14 cellular contexts compared by ENCODE assay signal in the genomic region with DNA sequence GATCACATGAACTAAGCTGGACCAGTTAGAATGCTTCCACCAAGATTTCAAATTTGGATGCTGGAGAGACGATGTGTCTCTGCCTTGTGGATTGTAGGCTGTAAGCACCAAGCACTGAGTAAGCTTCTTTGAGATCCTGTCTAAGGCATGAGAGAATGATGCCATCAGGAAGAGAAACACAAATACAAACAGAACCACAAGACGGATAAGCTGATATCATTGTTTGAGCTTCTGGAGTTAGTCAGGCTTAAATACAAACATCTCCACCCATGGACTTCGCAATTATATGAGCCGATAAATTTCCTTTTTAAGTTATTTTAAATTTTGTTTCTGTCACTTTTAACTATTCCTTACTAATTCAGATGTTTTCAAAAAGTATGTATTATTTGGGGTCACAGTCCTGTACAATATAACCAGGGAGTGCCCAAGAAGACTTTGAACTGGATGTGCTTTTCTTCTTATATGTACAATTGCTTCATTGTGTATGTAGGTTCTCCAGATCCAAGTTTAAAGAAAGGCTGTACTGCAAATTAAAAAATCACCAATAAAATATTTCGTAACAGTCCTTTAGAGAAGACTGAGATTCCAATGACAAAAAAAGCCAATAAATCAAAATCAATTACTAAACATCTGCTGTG.
DNase-seq lines count a peak whose midpoint lies in the region; ATAC-seq, FAIRE-seq and TF ChIP-seq lines count a peak whose summit lies in the region.
"Had no signal": no experiment of that assay in that cellular context is flagged by ENCODE, and none has a peak within 500 bp of the region (broad histone marks: within the 10 kb centered on the region; RNA-seq: fewer than 3 reads in every experiment).

No MANE protein-coding gene starts in this region.

- peak overlapping the region; percentile 25 for H2AFZ ChIP-seq in PC-3 (ENCODE audit: low read length)
- peak overlapping the region; percentile 59 for H2AFZ ChIP-seq in endothelial cell of umbilical vein (ENCODE audit: low read depth, low read length)

- peaks cover 36% of the 10 kb centered on the region for H3K4me1 ChIP-seq in PC-3 (ENCODE audit: insufficient read depth, low read length)
- H3K4me1 ChIP-seq in endothelial cell of umbilical vein (ENCODE audit: control insufficient read depth, extremely low read depth, insufficient read depth, low read length): peaks cover 44% of the 10 kb centered on the region
- no peaks in the 10 kb centered on the region for H3K4me1 ChIP-seq in lower lobe of right lung

- POLR2A ChIA-PET in PC-3 (lab: Charles Lee; ENCODE audit: unreplicated experiment): interaction anchor here (0.5 to 0.7 kb wide), 3 partner anchors 185 to 923 kb away, joined by 4 to 12 read pairs (median 4); no protein-coding TSS in a partner anchor
- POLR2A ChIA-PET in endothelial cell of umbilical vein (lab: Charles Lee): interaction anchor here (1.2 kb wide), 1 partner anchor 795 kb away, joined by 5 read pairs; no protein-coding TSS in a partner anchor

- no peak for TF ChIP-seq CTCF in PC-3 (conservative IDR thresholded peaks at IDR 0.05; ENCODE audit: low read depth, low read length)
- no peak for TF ChIP-seq CTCF in endothelial cell of umbilical vein (IDR thresholded peaks at IDR 0.05; ENCODE audit: extremely low read depth in 1 of 2, insufficient read depth in 1 of 2, low read depth in 1 of 2, low read length in 2 of 2)
- no peak for TF ChIP-seq CTCF in lower lobe of right lung (IDR thresholded peaks at IDR 0.05)

- H3K27ac ChIP-seq in PC-3 (ENCODE audit: low read length): peak overlapping the region; percentile 91
- H3K27ac ChIP-seq in endothelial cell of umbilical vein (ENCODE audit: insufficient read depth, low read depth, low read length): peak overlapping the region; percentile 70
- H3K27ac ChIP-seq in lower lobe of right lung: no peak overlapping the region
- H3K27ac ChIP-seq: BLaER1 treated with 17β-estradiol and CSF1 and Interleukin-3, amounts not matched to agents 10 nM and 100 nM; heart right ventricle had no signal

- H3K27me3 ChIP-seq in PC-3 (ENCODE audit: low read length) (no peaks in the 10 kb centered on the region), endothelial cell of umbilical vein (ENCODE audit: control insufficient read depth in 2 of 2, insufficient read depth in 2 of 2, low read length in 2 of 2) (no peaks in the 10 kb centered on the region), lower lobe of right lung (ENCODE audit: low read depth) (no peaks in the 10 kb centered on the region)
- H3K27me3 ChIP-seq: BLaER1 treated with 17β-estradiol and CSF1 and Interleukin-3, amounts not matched to agents 10 nM and 100 nM; heart right ventricle had no signal

- intact Hi-C loops in PC-3 (cut with micrococcal nuclease) (loop anchor here (1.0 to 10.0 kb wide), 9 partner anchors 65 to 690 kb away; no protein-coding TSS in a partner anchor), endothelial cell of umbilical vein (cut with micrococcal nuclease) (loop anchor here (1.0 kb wide), 2 partner anchors 39 to 316 kb away; no protein-coding TSS in a partner anchor), lower lobe of right lung (cut with DNase I) (no loop called here)

- ATAC-seq in PC-3 (peak; percentile 99), HG02970 (IDR thresholded peaks at IDR 0.05; ENCODE audit: low FRiP score, unreplicated experiment) (no peak), HG03139 (IDR thresholded peaks at IDR 0.05; ENCODE audit: unreplicated experiment) (no peak), lower lobe of right lung (no peak)
- ATAC-seq: heart right ventricle had no signal

- TF ChIP-seq POLR2A in endothelial cell of umbilical vein (IDR thresholded peaks at IDR 0.05; ENCODE audit: low read depth, low read length): peak; percentile 36

- H3K9me3 ChIP-seq in PC-3 (ENCODE audit: low read length) (no peaks in the 10 kb centered on the region), endothelial cell of umbilical vein (replicated peaks; ENCODE audit: control insufficient read depth, insufficient read depth, low read length) (no peaks in the 10 kb centered on the region), lower lobe of right lung (no peaks in the 10 kb centered on the region)
- H3K9me3 ChIP-seq: BLaER1 treated with 17β-estradiol and CSF1 and Interleukin-3, amounts not matched to agents 10 nM and 100 nM had no signal

- DNase-seq in EH (ENCODE audit: low read depth): peak; percentile 22
- DNase-seq in PC-3: peak; percentile 92
- peak; percentile 80 for DNase-seq in endothelial cell of umbilical vein (ENCODE audit: low read depth, low spot score)
- peak; percentile 88 for DNase-seq in non-pigmented ciliary epithelial cell (ENCODE audit: low read depth)
- no peak for DNase-seq in DMS153 treated with DMSO at 0.1 percent for 48 hours (lab: John Stamatoyannopoulos, UW; ENCODE audit: unreplicated experiment)
- DNase-seq in lower lobe of right lung: no peak
- DNase-seq: activated CD4-positive, CD25-positive, alpha-beta regulatory T cell; activated naive CD4-positive, alpha-beta T cell treated with anti-CD3 and anti-CD28 coated beads for 36 hours; heart right ventricle; NCI-H1092; retina had no signal

- peak overlapping the region; percentile 76 for H3K4me2 ChIP-seq in PC-3 (ENCODE audit: low read length)
- peak overlapping the region; percentile 68 for H3K4me2 ChIP-seq in endothelial cell of umbilical vein (ENCODE audit: insufficient read depth, low read length)

- TSS peak; percentile 97 for BruUV-seq in PC-3 (replicated peaks; lab: Mats Ljungman, UMichigan)
- TSS peak; percentile 96 for BruUV-seq in endothelial cell of umbilical vein (replicated peaks; lab: Mats Ljungman, UMichigan)

- H3K36me3 ChIP-seq in PC-3 (ENCODE audit: low read depth, low read length) (no peaks in the 10 kb centered on the region), endothelial cell of umbilical vein (ENCODE audit: control insufficient read depth in 2 of 2, extremely low read depth in 1 of 2, insufficient read depth in 2 of 2, low read length in 2 of 2) (no peaks in the 10 kb centered on the region), lower lobe of right lung (no peaks in the 10 kb centered on the region)
- H3K36me3 ChIP-seq: BLaER1 treated with 17β-estradiol and CSF1 and Interleukin-3, amounts not matched to agents 10 nM and 100 nM; heart right ventricle had no signal

- H3F3A ChIP-seq in PC-3 (ENCODE audit: low read length, unreplicated experiment): peaks cover 4% of the 10 kb centered on the region

- H4K20me1 ChIP-seq in PC-3 (ENCODE audit: low read length) (no peaks in the 10 kb centered on the region), endothelial cell of umbilical vein (replicated peaks; ENCODE audit: control insufficient read depth, extremely low read depth, insufficient read depth, low read length) (no peaks in the 10 kb centered on the region)
- H4K20me1 ChIP-seq: BLaER1 treated with 17β-estradiol and CSF1 and Interleukin-3, amounts not matched to agents 10 nM and 100 nM had no signal

- H3K9me1 ChIP-seq in endothelial cell of umbilical vein (replicated peaks; ENCODE audit: control insufficient read depth, extremely low read depth, insufficient read depth, low read length): no peaks in the 10 kb centered on the region

- no peaks in the 10 kb centered on the region for H3K79me2 ChIP-seq in PC-3 (ENCODE audit: low read length)
- no peaks in the 10 kb centered on the region for H3K79me2 ChIP-seq in endothelial cell of umbilical vein (ENCODE audit: control insufficient read depth, insufficient read depth, low read length)

- no peaks in the 10 kb centered on the region for H3K9me2 ChIP-seq in PC-3 (replicated peaks; ENCODE audit: low read length)

- FAIRE-seq in endothelial cell of umbilical vein (lab: Jason Lieb, UNC): peak; percentile 81

- dilution Hi-C loops in endothelial cell of umbilical vein (cut with MboI; ENCODE audit: extremely low pct_ligation_motif_present, low sequenced_read_pairs): loop anchor here (25.0 kb wide), 1 partner anchor 490 kb away; no protein-coding TSS in a partner anchor

- H3K9ac ChIP-seq in PC-3 (ENCODE audit: low read length) (peak overlapping the region; percentile 56), endothelial cell of umbilical vein (replicated peaks; ENCODE audit: extremely low read depth, insufficient read depth, low read length) (peak overlapping the region; percentile 49)
- H3K9ac ChIP-seq: BLaER1 treated with 17β-estradiol and CSF1 and Interleukin-3, amounts not matched to agents 10 nM and 100 nM had no signal

- CTCF ChIA-PET in PC-3 (lab: Charles Lee) (interaction anchor here (0.6 to 1.3 kb wide), 4 partner anchors 107 to 795 kb away, joined by 3 to 7 read pairs (median 3); no protein-coding TSS in a partner anchor), endothelial cell of umbilical vein (lab: Charles Lee) (interaction anchor here (0.8 to 2.6 kb wide), 9 partner anchors 10 to 799 kb away, joined by 3 to 14 read pairs (median 5); no protein-coding TSS in a partner anchor)

- H3K4me3 ChIP-seq in PC-3 (ENCODE audit: low read length) (peak overlapping the region; percentile 52), endothelial cell of umbilical vein (replicated peaks in 1 of 3; ENCODE audit: insufficient read depth in 1 of 3, low read depth in 1 of 3, low read length in 3 of 3) (no peak overlapping the region), lower lobe of right lung (no peak overlapping the region)
- H3K4me3 ChIP-seq: BLaER1 treated with 17β-estradiol and CSF1 and Interleukin-3, amounts not matched to agents 10 nM and 100 nM; heart right ventricle had no signal

TF ChIP-seq in endothelial cell of umbilical vein, 7 proteins besides CTCF, POLR2A, EP300 and RAD21:
- TF ChIP-seq JUN (IDR thresholded peaks at IDR 0.05; ENCODE audit: borderline replicate concordance, insufficient read depth, insufficient read length, low read depth) (peak; percentile 11), POLR2AphosphoS5 (IDR thresholded peaks at IDR 0.05; ENCODE audit: insufficient read depth, low read depth, low read length) (peak; percentile 64), MYC (IDR thresholded peaks at IDR 0.05; ENCODE audit: low read depth, low read length) (no peak), FOS (IDR thresholded peaks at IDR 0.05; ENCODE audit: borderline replicate concordance, insufficient read depth, low read length) (peak; percentile 64), GATA2 (IDR thresholded peaks at IDR 0.05; ENCODE audit: insufficient read depth, insufficient read length, low read depth, low read length) (peak; percentile 89)
TF ChIP-seq in endothelial cell of umbilical vein: peak in this region for 4.

Comparison
In these comparisons a context has a peak if more than half of its experiments do, and no peak if none do; other contexts are left out.
1. DNase-seq: peak in EH (single experiment), PC-3 (single experiment), endothelial cell of umbilical vein (single experiment) and non-pigmented ciliary epithelial cell (single experiment); none in DMS153 treated with DMSO at 0.1 percent for 48 hours (single experiment) and lower lobe of right lung (single experiment).